In the genomic region with DNA sequence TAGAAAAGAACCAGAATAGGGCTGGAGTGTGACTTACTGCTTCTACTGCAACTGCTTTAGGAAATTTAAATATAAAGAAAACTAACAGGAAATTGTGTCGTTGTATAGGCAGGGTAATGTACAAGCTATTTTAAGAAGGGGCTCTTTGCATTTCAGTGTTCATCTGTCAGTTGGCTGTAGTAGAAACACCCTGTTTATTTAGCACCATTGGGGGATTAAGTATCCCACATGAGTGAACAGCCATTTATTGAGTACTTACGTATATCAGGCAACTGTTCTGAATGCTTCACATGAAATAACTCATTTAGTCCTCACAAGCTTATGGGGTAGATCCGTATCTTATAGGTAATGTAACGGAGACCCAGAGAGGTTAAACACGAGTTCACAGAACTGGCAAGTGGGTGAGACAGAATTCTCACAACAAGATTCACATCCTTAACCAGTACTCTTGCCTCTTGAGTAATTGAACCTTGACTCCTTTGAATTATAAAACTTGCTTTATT, we compare ENCODE assay signal across 1 cellular context.
TF ChIP-seq lines count a peak whose summit lies in the region.

No MANE protein-coding gene starts in this region.

TF ChIP-seq in SK-N-SH, 30 proteins besides CTCF, POLR2A, EP300 and RAD21 (continued from another document):
- no peak for TF ChIP-seq REST (IDR thresholded peaks at IDR 0.05; ENCODE audit: low read depth, low read length)
- no peak for TF ChIP-seq FOXJ3 (CRISPR knock-in tag; IDR thresholded peaks at IDR 0.05)
- no peak for TF ChIP-seq TAF1 (IDR thresholded peaks at IDR 0.05; ENCODE audit: borderline replicate concordance, low read depth, low read length)
- no peak for TF ChIP-seq NRF1 (IDR thresholded peaks at IDR 0.05; ENCODE audit: low read depth, low read length)
- no peak for TF ChIP-seq FOXM1 (IDR thresholded peaks at IDR 0.05; ENCODE audit: low read depth)
- no peak for TF ChIP-seq GATA2 (CRISPR knock-in tag; IDR thresholded peaks at IDR 0.05)
- no peak for TF ChIP-seq NFIC (IDR thresholded peaks at IDR 0.05; ENCODE audit: borderline replicate concordance)
- TF ChIP-seq ELF1 (IDR thresholded peaks at IDR 0.05), result no peak
- no peak for TF ChIP-seq MAX (IDR thresholded peaks at IDR 0.05; ENCODE audit: low read depth)
- no peak for TF ChIP-seq SMC3 (IDR thresholded peaks at IDR 0.05; ENCODE audit: low read depth, low read length)
- no peak for TF ChIP-seq MEF2A (IDR thresholded peaks at IDR 0.05; ENCODE audit: borderline replicate concordance, low read depth)
- TF ChIP-seq, protein P1, sequence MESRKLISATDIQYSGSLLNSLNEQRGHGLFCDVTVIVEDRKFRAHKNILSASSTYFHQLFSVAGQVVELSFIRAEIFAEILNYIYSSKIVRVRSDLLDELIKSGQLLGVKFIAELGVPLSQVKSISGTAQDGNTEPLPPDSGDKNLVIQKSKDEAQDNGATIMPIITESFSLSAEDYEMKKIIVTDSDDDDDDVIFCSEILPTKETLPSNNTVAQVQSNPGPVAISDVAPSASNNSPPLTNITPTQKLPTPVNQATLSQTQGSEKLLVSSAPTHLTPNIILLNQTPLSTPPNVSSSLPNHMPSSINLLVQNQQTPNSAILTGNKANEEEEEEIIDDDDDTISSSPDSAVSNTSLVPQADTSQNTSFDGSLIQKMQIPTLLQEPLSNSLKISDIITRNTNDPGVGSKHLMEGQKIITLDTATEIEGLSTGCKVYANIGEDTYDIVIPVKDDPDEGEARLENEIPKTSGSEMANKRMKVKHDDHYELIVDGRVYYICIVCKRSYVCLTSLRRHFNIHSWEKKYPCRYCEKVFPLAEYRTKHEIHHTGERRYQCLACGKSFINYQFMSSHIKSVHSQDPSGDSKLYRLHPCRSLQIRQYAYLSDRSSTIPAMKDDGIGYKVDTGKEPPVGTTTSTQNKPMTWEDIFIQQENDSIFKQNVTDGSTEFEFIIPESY (IDR thresholded peaks at IDR 0.05; ENCODE audit: borderline replicate concordance, low read depth), result no peak
